ENCODE assay signal across 9 cellular contexts in genomic region chr10:80356563-80356999, GRCh38. TPM values are rescaled to one million over a fixed set of nuclear protein-coding genes. Genes with fewer than 3 reads are reported as not detected.
DNase-seq lines count a peak whose midpoint lies in the region; ATAC-seq and TF ChIP-seq lines count a peak whose summit lies in the region.
"Had no signal": no experiment of that assay in that cellular context is flagged by ENCODE, and none has a peak within 500 bp of the region (broad histone marks: within the 10 kb centered on the region; RNA-seq: fewer than 3 reads in every experiment).

DYDC1 (minus strand) TSS chr10:80356755; CDS start chr10:80352601, 4,154 bp downstream.
DYDC2 (plus strand) TSS chr10:80356781; CDS start chr10:80362444, 5,663 bp downstream.

- TF ChIP-seq POLR2A in gastroesophageal sphincter (IDR thresholded peaks at IDR 0.05), result no peak

- peak; percentile 28 for DNase-seq in DMS79 (lab: John Stamatoyannopoulos, UW)
- DNase-seq in NCI-H524 (lab: John Stamatoyannopoulos, UW), result peak; percentile 53 to 56
- peak; percentile 67 for DNase-seq in activated naive CD8-positive, alpha-beta T cell treated with anti-CD3 and anti-CD28 coated beads, Interleukin-2, amount 50 U/mL, for 24 hours
- DNase-seq in Caco-2, result no peak

- peak within 1 kb of the TSS; percentile 46 for H3K4me3 ChIP-seq in iPS-18c (ENCODE audit: insufficient read depth, low read depth, low read length)
- peak within 1 kb of the TSS; percentile 12 to 44 (median 26) for H3K4me3 ChIP-seq in skin epidermis
- no peak within 1 kb of the TSS for H3K4me3 ChIP-seq in Caco-2 (ENCODE audit: low read depth, low read length)
- peak within 1 kb of the TSS in 1 of 2 donors; percentile 47 for H3K4me3 ChIP-seq in gastroesophageal sphincter

- CTCF ChIA-PET in Caco-2 (lab: Charles Lee), result no interaction called here

- POLR2A ChIA-PET in Caco-2 (lab: Charles Lee), result no interaction called here

- intact Hi-C loops in Caco-2 (cut with micrococcal nuclease; ENCODE audit: unreplicated experiment), result no loop called here

- peak within 1 kb of the TSS in 2 of 21 experiments; percentile 7 to 34 for H3K27ac ChIP-seq in skin epidermis
- H3K27ac ChIP-seq in gastroesophageal sphincter, result no peak within 1 kb of the TSS

- peaks cover 42% of the 10 kb centered on the region for H3K27me3 Mint-ChIP-seq in activated naive CD8-positive, alpha-beta T cell treated with anti-CD3 and anti-CD28 coated beads, Interleukin-2, amount 50 U/mL, for 24 hours
- H3K27me3 Mint-ChIP-seq in Caco-2 (ENCODE audit: insufficient read depth, unreplicated experiment), result peaks cover 6% of the 10 kb centered on the region

- H3K9me3 Mint-ChIP-seq in activated naive CD8-positive, alpha-beta T cell treated with anti-CD3 and anti-CD28 coated beads, Interleukin-2, amount 50 U/mL, for 24 hours, result no peaks in the 10 kb centered on the region
- no peaks in the 10 kb centered on the region for H3K9me3 Mint-ChIP-seq in Caco-2 (ENCODE audit: unreplicated experiment)

- no peak for TF ChIP-seq EP300 in gastroesophageal sphincter (IDR thresholded peaks at IDR 0.05)

- H3K27me3 ChIP-seq in Caco-2 (replicated peaks; ENCODE audit: control insufficient read depth, insufficient read depth, low read length), result no peaks in the 10 kb centered on the region
- H3K27me3 ChIP-seq in gastroesophageal sphincter, result peaks cover 65% of the 10 kb centered on the region

- peaks cover 8% of the 10 kb centered on the region for H3K4me1 Mint-ChIP-seq in activated naive CD8-positive, alpha-beta T cell treated with anti-CD3 and anti-CD28 coated beads, Interleukin-2, amount 50 U/mL, for 24 hours
- H3K4me1 Mint-ChIP-seq in Caco-2 (ENCODE audit: low read depth, unreplicated experiment), result no peaks in the 10 kb centered on the region

- H3K36me3 ChIP-seq in Caco-2 (ENCODE audit: control insufficient read depth, insufficient read depth, low read length) (no peaks in the 10 kb centered on the region), gastroesophageal sphincter (no peaks in the 10 kb centered on the region)

- ATAC-seq in HG02642 (IDR thresholded peaks at IDR 0.05; ENCODE audit: poor library complexity, unreplicated experiment) (peak; percentile 88), gastroesophageal sphincter (no peak)
- ATAC-seq in activated naive CD8-positive, alpha-beta T cell treated with anti-CD3 and anti-CD28 coated beads, Interleukin-2, amount 50 U/mL, for 24 hours, result peak; percentile 89

- H3K9me3 ChIP-seq in iPS-18c (ENCODE audit: control insufficient read depth, insufficient read depth, low read length) (no peaks in the 10 kb centered on the region), Caco-2 (no peaks in the 10 kb centered on the region), gastroesophageal sphincter (no peaks in the 10 kb centered on the region)

- WGBS in gastroesophageal sphincter (ENCODE audit: low coverage in 1 of 2), 2 donors, result 0% methylated on average over 7 of the region's 45 CpGs; no CpG with 5 or more reads in 1 of the 2 donors

- H3K4me1 ChIP-seq in Caco-2 (no peaks in the 10 kb centered on the region), gastroesophageal sphincter (peaks cover 0 to 15% (median 8%) of the 10 kb centered on the region in 3 donors)

- no peaks in the 10 kb centered on the region for H3K36me3 Mint-ChIP-seq in activated naive CD8-positive, alpha-beta T cell treated with anti-CD3 and anti-CD28 coated beads, Interleukin-2, amount 50 U/mL, for 24 hours (ENCODE audit: low read depth)
- no peaks in the 10 kb centered on the region for H3K36me3 Mint-ChIP-seq in Caco-2 (ENCODE audit: insufficient read depth, unreplicated experiment)

- H3K4me3 Mint-ChIP-seq in activated naive CD8-positive, alpha-beta T cell treated with anti-CD3 and anti-CD28 coated beads, Interleukin-2, amount 50 U/mL, for 24 hours, result peak within 1 kb of the TSS; percentile 65
- no peak within 1 kb of the TSS for H3K4me3 Mint-ChIP-seq in Caco-2 (ENCODE audit: unreplicated experiment)

- H3K27ac Mint-ChIP-seq in activated naive CD8-positive, alpha-beta T cell treated with anti-CD3 and anti-CD28 coated beads, Interleukin-2, amount 50 U/mL, for 24 hours, result no peak within 1 kb of the TSS
- H3K27ac Mint-ChIP-seq in Caco-2 (ENCODE audit: unreplicated experiment), result no peak within 1 kb of the TSS

- TF ChIP-seq CTCF in Caco-2 (IDR thresholded peaks at IDR 0.05; ENCODE audit: insufficient read depth in 1 of 2, low read depth in 1 of 2, low read length in 1 of 2, severe bottlenecking in 1 of 2, unreplicated experiment in 1 of 2) (no peak), gastroesophageal sphincter (IDR thresholded peaks at IDR 0.05) (no peak)

- BruUV-seq in Caco-2 (replicated peaks; lab: Mats Ljungman, UMichigan), result no TSS peak

RNA-seq across cellular contexts. Expression of gene DYDC1, which starts in this region (rescaled TPM):
- total RNA-seq in Caco-2 (2022), result not detected in 2 replicates
- not detected for total RNA-seq in gastroesophageal sphincter
- total RNA-seq: mononuclear cell had no signal

RNA-seq across cellular contexts. Expression of gene DYDC2, which starts in this region (rescaled TPM):
- 0.23 TPM in 1 of 2 replicates, not detected in the other for total RNA-seq in Caco-2 (2022)
- not detected for total RNA-seq in gastroesophageal sphincter
- total RNA-seq: mononuclear cell had no signal

Comparison
In these comparisons a context has a peak if more than half of its experiments do, and no peak if none do; other contexts are left out.
1. DNase-seq: peak in DMS79 (single experiment), NCI-H524 (2 of 2) and activated naive CD8-positive, alpha-beta T cell treated with anti-CD3 and anti-CD28 coated beads, Interleukin-2, amount 50 U/mL, for 24 hours (single experiment); none in Caco-2 (0 of 2).